21 cellular contexts compared by ENCODE assay signal in genomic region chr2:172677363-172677762, GRCh38. TPM values are rescaled to one million over a fixed set of nuclear protein-coding genes. Genes with fewer than 3 reads are reported as not detected.
"Had no signal": no experiment of that assay in that cellular context is flagged by ENCODE, and none has a peak within 500 bp of the region (broad histone marks: within the 10 kb centered on the region; RNA-seq: fewer than 3 reads in every experiment).

No MANE protein-coding gene starts in this region.

- FAIRE-seq: TTC549 had no signal

- ATAC-seq: body of pancreas; effector memory CD8-positive, alpha-beta T cell; psoas muscle; right lobe of liver; T-helper 17 cell had no signal

- H3K36me3 ChIP-seq: esophagus muscularis mucosa, right lobe of liver, spleen had no signal

- DNase-seq: activated CD4-positive, alpha-beta T cell treated with anti-CD3 and anti-CD28 coated beads, Interleukin-2, amount 50 U/mL, for 1 hour; activated CD4-positive, CD25-positive, alpha-beta regulatory T cell; activated naive CD4-positive, alpha-beta T cell treated with anti-CD3 and anti-CD28 coated beads, Interleukin-2, amount 50 U/mL, for 16 hours; activated T-cell treated with anti-CD3 and anti-CD28 coated beads for 4 hours; body of pancreas; cortex of kidney; effector memory CD8-positive, alpha-beta T cell; foreskin melanocyte; head of caudate nucleus; occipital lobe; psoas muscle; right lobe of liver; spleen; stimulated activated CD4-positive, alpha-beta T cell treated with anti-CD3 and anti-CD28 coated beads, Interleukin-2, amount 100 ng/mL, for 24 hours; stimulated activated naive CD4-positive, alpha-beta T cell; substantia nigra; T-helper 17 cell; trophoblast cell had no signal

- H3K9me3 ChIP-seq: body of pancreas, psoas muscle, right lobe of liver had no signal

- H3K27ac ChIP-seq: body of pancreas, esophagus muscularis mucosa, psoas muscle, right lobe of liver, spleen had no signal

- H3K4me3 ChIP-seq: body of pancreas, esophagus muscularis mucosa, psoas muscle, right lobe of liver, spleen had no signal

- H3K27me3 ChIP-seq: body of pancreas, esophagus muscularis mucosa, right lobe of liver had no signal

- H3K4me1 ChIP-seq: esophagus muscularis mucosa, psoas muscle had no signal

RNA-seq across cellular contexts. Expression of gene RAPGEF4, which starts 58.3 kb away (rescaled TPM):
- total RNA-seq: activated CD8-positive, alpha-beta memory T cell treated with anti-CD3 and anti-CD28 coated beads for 36 hours had no signal
